Comparison of ENCODE assay signal across 8 cellular contexts in genomic region chr9:129570450-129571297, GRCh38. TPM values are rescaled to one million over a fixed set of nuclear protein-coding genes. Genes with fewer than 3 reads are reported as not detected.
DNase-seq lines count a peak whose midpoint lies in the region; ATAC-seq and TF ChIP-seq lines count a peak whose summit lies in the region.

No MANE protein-coding gene starts in this region.

- no peak overlapping the region for H3K4me3 ChIP-seq in RWPE2 (ENCODE audit: severe bottlenecking)

- TF ChIP-seq CTCF in RWPE2 (IDR thresholded peaks at IDR 0.05; ENCODE audit: poor library complexity, severe bottlenecking) (no peak), osteocyte (IDR thresholded peaks at IDR 0.05) (no peak)

- H3K27ac ChIP-seq in RWPE2 (ENCODE audit: poor library complexity, severe bottlenecking) = peak overlapping the region; percentile 26

- peak; percentile 19 to 26 for DNase-seq in SHP77 (lab: John Stamatoyannopoulos, UW)
- DNase-seq in SHP77 treated with DMSO at 0.1 percent for 48 hours (lab: John Stamatoyannopoulos, UW) = no peak
- DNase-seq in RWPE2 (ENCODE audit: low spot score) = no peak
- peak; percentile 84 for DNase-seq in fibroblast of gingiva (ENCODE audit: low read depth)
- no peak for DNase-seq in osteocyte (ENCODE audit: extremely low spot score, unreplicated experiment)
- DNase-seq in activated naive CD4-positive, alpha-beta T cell treated with anti-CD3 and anti-CD28 coated beads, Interleukin-2, amount 50 U/mL, for 16 hours = no peak

- no peaks in the 10 kb centered on the region for H3K27me3 Mint-ChIP-seq in osteocyte (ENCODE audit: unreplicated experiment)

- peak; percentile 46 for ATAC-seq in RWPE2 (ENCODE audit: low read depth)
- no peak for ATAC-seq in GM19035 (IDR thresholded peaks at IDR 0.05; ENCODE audit: unreplicated experiment)
- no peak for ATAC-seq in GM18505 (IDR thresholded peaks at IDR 0.05; ENCODE audit: unreplicated experiment)

- peaks cover 14% of the 10 kb centered on the region for H3K4me1 ChIP-seq in RWPE2 (ENCODE audit: insufficient read depth, poor library complexity, severe bottlenecking)

- H3K9me3 Mint-ChIP-seq in osteocyte (ENCODE audit: unreplicated experiment) = peaks cover 6% of the 10 kb centered on the region

- H3K36me3 ChIP-seq in RWPE2 (ENCODE audit: low read depth) = no peaks in the 10 kb centered on the region

- H3K4me1 Mint-ChIP-seq in osteocyte (ENCODE audit: unreplicated experiment) = peaks cover 37% of the 10 kb centered on the region

- no peaks in the 10 kb centered on the region for H3K9me3 ChIP-seq in RWPE2 (ENCODE audit: severe bottlenecking)

- H3K4me3 Mint-ChIP-seq in osteocyte (ENCODE audit: unreplicated experiment) = no peak overlapping the region

- TF ChIP-seq POLR2A in GM18505 (IDR thresholded peaks at IDR 0.05; ENCODE audit: borderline replicate concordance, extremely low read depth, insufficient read depth, insufficient read length) = no peak

- peaks cover 5% of the 10 kb centered on the region for H3K27me3 ChIP-seq in RWPE2 (ENCODE audit: insufficient read depth, poor library complexity, severe bottlenecking)

- H3K27ac Mint-ChIP-seq in osteocyte (ENCODE audit: unreplicated experiment) = peak overlapping the region; percentile 97

- H3K36me3 Mint-ChIP-seq in osteocyte (ENCODE audit: unreplicated experiment) = peaks cover under 1% of the 10 kb centered on the region

RNA-seq across cellular contexts. Expression of gene C9orf50, which starts 50.2 kb away (rescaled TPM):
- total RNA-seq in osteocyte = not detected in 2 replicates

RNA-seq across cellular contexts. Expression of gene NTMT1, which starts 55.3 kb away (rescaled TPM):
- total RNA-seq in osteocyte = 41.1 and 45.7 TPM in 2 replicates

Comparison
In these comparisons a context has a peak if more than half of its experiments do, and no peak if none do; other contexts are left out.
1. DNase-seq: peak in SHP77 (2 of 2) and fibroblast of gingiva (single experiment); none in SHP77 treated with DMSO at 0.1 percent for 48 hours (single experiment), RWPE2 (single experiment), osteocyte (single experiment) and activated naive CD4-positive, alpha-beta T cell treated with anti-CD3 and anti-CD28 coated beads, Interleukin-2, amount 50 U/mL, for 16 hours (single experiment).